8 cellular contexts compared by ENCODE assay signal in genomic region chr18:49768051-49768391, GRCh38. TPM values are rescaled to one million over a fixed set of nuclear protein-coding genes. Genes with fewer than 3 reads are reported as not detected.
DNase-seq lines count a peak whose midpoint lies in the region; ATAC-seq and TF ChIP-seq lines count a peak whose summit lies in the region.

No MANE protein-coding gene starts in this region.

- POLR2A ChIA-PET in WTC11 (lab: Charles Lee): no interaction called here

- ATAC-seq in WTC11 (peak; percentile 94), HG02759 (IDR thresholded peaks at IDR 0.05; ENCODE audit: unreplicated experiment) (no peak)

- H3K36me3 ChIP-seq in iPS DF 6.9 (ENCODE audit: control insufficient read depth, insufficient read depth, low read length) (no peaks in the 10 kb centered on the region), uterus (no peaks in the 10 kb centered on the region)

- TF ChIP-seq CTCF in LNCaP clone FGC (IDR thresholded peaks at IDR 0.05; ENCODE audit: control insufficient read depth, extremely low read depth, insufficient read depth) (peak; percentile 89), WTC11 (IDR thresholded peaks at IDR 0.05) (peak; percentile 39; the same call in 1 of the 2 replicates), uterus (IDR thresholded peaks at IDR 0.05) (peak in 3 of 4 experiments; percentile 12 to 26 (median 14))

- no CpG with 5 or more reads among the region's 5 CpGs for WGBS in iPS DF 6.9 (ENCODE audit: insufficient coverage, insufficient read length)

- H3K4me3 Mint-ChIP-seq in WTC11: no peak overlapping the region
- H3K4me3 Mint-ChIP-seq in immature natural killer cell: no peak overlapping the region

- no peak overlapping the region for H3K4me3 ChIP-seq in LNCaP clone FGC (ENCODE audit: low read depth, low read length)
- no peak overlapping the region for H3K4me3 ChIP-seq in iPS DF 6.9 (ENCODE audit: low read length)
- no peak overlapping the region for H3K4me3 ChIP-seq in uterus

- H3K9me3 Mint-ChIP-seq in WTC11: no peaks in the 10 kb centered on the region
- peaks cover 0 to 2% (median 0%) of the 10 kb centered on the region in 6 donors for H3K9me3 Mint-ChIP-seq in immature natural killer cell

- H3K4me1 Mint-ChIP-seq in WTC11: peaks cover 10% of the 10 kb centered on the region
- no peaks in the 10 kb centered on the region for H3K4me1 Mint-ChIP-seq in immature natural killer cell

- H3K9me3 ChIP-seq in iPS DF 6.9 (ENCODE audit: control insufficient read depth, insufficient read depth, low read length) (no peaks in the 10 kb centered on the region), uterus (no peaks in the 10 kb centered on the region)

- H3K27ac ChIP-seq in iPS DF 6.9 (ENCODE audit: low read length) (no peak overlapping the region), uterus (no peak overlapping the region)

- H3K27me3 ChIP-seq in iPS DF 6.9 (ENCODE audit: control insufficient read depth, insufficient read depth, low read length) (no peaks in the 10 kb centered on the region), uterus (no peaks in the 10 kb centered on the region)

- CTCF ChIA-PET in WTC11 (lab: Charles Lee): interaction anchor here (0.8 to 3.6 kb wide), 10 partner anchors 9 to 303 kb away, joined by 3 to 25 read pairs (median 4); no protein-coding TSS in a partner anchor

- H3K27ac Mint-ChIP-seq in WTC11 (no peak overlapping the region), immature natural killer cell (no peak overlapping the region)

- intact Hi-C loops in uterus (cut with DNase I; ENCODE audit: low total_unique reads): no loop called here

- peaks cover 2% of the 10 kb centered on the region; the same call in 1 of the 2 replicates for H3K4me1 ChIP-seq in iPS DF 6.9 (ENCODE audit: control insufficient read depth, insufficient read depth, low read length)
- no peaks in the 10 kb centered on the region for H3K4me1 ChIP-seq in uterus

- no peaks in the 10 kb centered on the region for H3K27me3 Mint-ChIP-seq in WTC11 (ENCODE audit: low read depth)
- peaks cover 0 to 2% (median 1%) of the 10 kb centered on the region in 3 donors for H3K27me3 Mint-ChIP-seq in immature natural killer cell (ENCODE audit: low read depth in 3 of 3)

- DNase-seq in EL: peak; percentile 47
- peak; percentile 60 for DNase-seq in LNCaP clone FGC (ENCODE audit: low read depth)
- peak; percentile 80 for DNase-seq in WTC11 (ENCODE audit: low spot score)
- peak; percentile 54 for DNase-seq in iPS DF 6.9 (ENCODE audit: low read depth, low spot score)
- peak in 1 of 2 donors; percentile 34 for DNase-seq in uterus
- DNase-seq in immature natural killer cell: no peak
- DNase-seq in activated CD4-positive, CD25-positive, alpha-beta regulatory T cell treated with anti-CD3 and anti-CD28 coated beads, Interleukin-2, amount 50 U/mL, for 72 hours: no peak

- TF ChIP-seq POLR2A in uterus (IDR thresholded peaks at IDR 0.05): no peak

- H3K36me3 Mint-ChIP-seq in WTC11: no peaks in the 10 kb centered on the region
- H3K36me3 Mint-ChIP-seq in immature natural killer cell: no peaks in the 10 kb centered on the region

TF ChIP-seq in WTC11, 78 proteins besides CTCF, POLR2A, EP300 and RAD21 (continues in another document):
- TF ChIP-seq ZNF138 (CRISPR knock-in tag; conservative IDR thresholded peaks at IDR 0.05) (no peak), ELF4 (CRISPR knock-in tag; IDR thresholded peaks at IDR 0.05; ENCODE audit: low read depth) (no peak), TEAD1 (CRISPR knock-in tag; IDR thresholded peaks at IDR 0.05) (no peak), KAT7 (CRISPR knock-in tag; IDR thresholded peaks at IDR 0.05; ENCODE audit: borderline replicate concordance) (no peak), ZNF396 (CRISPR knock-in tag; IDR thresholded peaks at IDR 0.05; ENCODE audit: borderline replicate concordance) (no peak), ZNF423 (CRISPR knock-in tag; IDR thresholded peaks at IDR 0.05) (no peak), CREB1 (CRISPR knock-in tag; IDR thresholded peaks at IDR 0.05) (no peak)
- TF ChIP-seq, protein P1, sequence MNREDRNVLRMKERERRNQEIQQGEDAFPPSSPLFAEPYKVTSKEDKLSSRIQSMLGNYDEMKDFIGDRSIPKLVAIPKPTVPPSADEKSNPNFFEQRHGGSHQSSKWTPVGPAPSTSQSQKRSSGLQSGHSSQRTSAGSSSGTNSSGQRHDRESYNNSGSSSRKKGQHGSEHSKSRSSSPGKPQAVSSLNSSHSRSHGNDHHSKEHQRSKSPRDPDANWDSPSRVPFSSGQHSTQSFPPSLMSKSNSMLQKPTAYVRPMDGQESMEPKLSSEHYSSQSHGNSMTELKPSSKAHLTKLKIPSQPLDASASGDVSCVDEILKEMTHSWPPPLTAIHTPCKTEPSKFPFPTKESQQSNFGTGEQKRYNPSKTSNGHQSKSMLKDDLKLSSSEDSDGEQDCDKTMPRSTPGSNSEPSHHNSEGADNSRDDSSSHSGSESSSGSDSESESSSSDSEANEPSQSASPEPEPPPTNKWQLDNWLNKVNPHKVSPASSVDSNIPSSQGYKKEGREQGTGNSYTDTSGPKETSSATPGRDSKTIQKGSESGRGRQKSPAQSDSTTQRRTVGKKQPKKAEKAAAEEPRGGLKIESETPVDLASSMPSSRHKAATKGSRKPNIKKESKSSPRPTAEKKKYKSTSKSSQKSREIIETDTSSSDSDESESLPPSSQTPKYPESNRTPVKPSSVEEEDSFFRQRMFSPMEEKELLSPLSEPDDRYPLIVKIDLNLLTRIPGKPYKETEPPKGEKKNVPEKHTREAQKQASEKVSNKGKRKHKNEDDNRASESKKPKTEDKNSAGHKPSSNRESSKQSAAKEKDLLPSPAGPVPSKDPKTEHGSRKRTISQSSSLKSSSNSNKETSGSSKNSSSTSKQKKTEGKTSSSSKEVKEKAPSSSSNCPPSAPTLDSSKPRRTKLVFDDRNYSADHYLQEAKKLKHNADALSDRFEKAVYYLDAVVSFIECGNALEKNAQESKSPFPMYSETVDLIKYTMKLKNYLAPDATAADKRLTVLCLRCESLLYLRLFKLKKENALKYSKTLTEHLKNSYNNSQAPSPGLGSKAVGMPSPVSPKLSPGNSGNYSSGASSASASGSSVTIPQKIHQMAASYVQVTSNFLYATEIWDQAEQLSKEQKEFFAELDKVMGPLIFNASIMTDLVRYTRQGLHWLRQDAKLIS (CRISPR knock-in tag; IDR thresholded peaks at IDR 0.05; ENCODE audit: borderline replicate concordance): no peak
- TF ChIP-seq, protein P2, sequence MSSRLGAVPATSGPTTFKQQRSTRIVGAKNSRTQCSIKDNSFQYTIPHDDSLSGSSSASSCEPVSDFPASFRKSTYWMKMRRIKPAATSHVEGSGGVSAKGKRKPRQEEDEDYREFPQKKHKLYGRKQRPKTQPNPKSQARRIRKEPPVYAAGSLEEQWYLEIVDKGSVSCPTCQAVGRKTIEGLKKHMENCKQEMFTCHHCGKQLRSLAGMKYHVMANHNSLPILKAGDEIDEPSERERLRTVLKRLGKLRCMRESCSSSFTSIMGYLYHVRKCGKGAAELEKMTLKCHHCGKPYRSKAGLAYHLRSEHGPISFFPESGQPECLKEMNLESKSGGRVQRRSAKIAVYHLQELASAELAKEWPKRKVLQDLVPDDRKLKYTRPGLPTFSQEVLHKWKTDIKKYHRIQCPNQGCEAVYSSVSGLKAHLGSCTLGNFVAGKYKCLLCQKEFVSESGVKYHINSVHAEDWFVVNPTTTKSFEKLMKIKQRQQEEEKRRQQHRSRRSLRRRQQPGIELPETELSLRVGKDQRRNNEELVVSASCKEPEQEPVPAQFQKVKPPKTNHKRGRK (CRISPR knock-in tag; IDR thresholded peaks at IDR 0.05; ENCODE audit: borderline replicate concordance): no peak
- TF ChIP-seq, protein P3, sequence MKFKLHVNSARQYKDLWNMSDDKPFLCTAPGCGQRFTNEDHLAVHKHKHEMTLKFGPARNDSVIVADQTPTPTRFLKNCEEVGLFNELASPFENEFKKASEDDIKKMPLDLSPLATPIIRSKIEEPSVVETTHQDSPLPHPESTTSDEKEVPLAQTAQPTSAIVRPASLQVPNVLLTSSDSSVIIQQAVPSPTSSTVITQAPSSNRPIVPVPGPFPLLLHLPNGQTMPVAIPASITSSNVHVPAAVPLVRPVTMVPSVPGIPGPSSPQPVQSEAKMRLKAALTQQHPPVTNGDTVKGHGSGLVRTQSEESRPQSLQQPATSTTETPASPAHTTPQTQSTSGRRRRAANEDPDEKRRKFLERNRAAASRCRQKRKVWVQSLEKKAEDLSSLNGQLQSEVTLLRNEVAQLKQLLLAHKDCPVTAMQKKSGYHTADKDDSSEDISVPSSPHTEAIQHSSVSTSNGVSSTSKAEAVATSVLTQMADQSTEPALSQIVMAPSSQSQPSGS (CRISPR knock-in tag; IDR thresholded peaks at IDR 0.05; ENCODE audit: borderline replicate concordance, low read depth): no peak
- TF ChIP-seq, protein P4, sequence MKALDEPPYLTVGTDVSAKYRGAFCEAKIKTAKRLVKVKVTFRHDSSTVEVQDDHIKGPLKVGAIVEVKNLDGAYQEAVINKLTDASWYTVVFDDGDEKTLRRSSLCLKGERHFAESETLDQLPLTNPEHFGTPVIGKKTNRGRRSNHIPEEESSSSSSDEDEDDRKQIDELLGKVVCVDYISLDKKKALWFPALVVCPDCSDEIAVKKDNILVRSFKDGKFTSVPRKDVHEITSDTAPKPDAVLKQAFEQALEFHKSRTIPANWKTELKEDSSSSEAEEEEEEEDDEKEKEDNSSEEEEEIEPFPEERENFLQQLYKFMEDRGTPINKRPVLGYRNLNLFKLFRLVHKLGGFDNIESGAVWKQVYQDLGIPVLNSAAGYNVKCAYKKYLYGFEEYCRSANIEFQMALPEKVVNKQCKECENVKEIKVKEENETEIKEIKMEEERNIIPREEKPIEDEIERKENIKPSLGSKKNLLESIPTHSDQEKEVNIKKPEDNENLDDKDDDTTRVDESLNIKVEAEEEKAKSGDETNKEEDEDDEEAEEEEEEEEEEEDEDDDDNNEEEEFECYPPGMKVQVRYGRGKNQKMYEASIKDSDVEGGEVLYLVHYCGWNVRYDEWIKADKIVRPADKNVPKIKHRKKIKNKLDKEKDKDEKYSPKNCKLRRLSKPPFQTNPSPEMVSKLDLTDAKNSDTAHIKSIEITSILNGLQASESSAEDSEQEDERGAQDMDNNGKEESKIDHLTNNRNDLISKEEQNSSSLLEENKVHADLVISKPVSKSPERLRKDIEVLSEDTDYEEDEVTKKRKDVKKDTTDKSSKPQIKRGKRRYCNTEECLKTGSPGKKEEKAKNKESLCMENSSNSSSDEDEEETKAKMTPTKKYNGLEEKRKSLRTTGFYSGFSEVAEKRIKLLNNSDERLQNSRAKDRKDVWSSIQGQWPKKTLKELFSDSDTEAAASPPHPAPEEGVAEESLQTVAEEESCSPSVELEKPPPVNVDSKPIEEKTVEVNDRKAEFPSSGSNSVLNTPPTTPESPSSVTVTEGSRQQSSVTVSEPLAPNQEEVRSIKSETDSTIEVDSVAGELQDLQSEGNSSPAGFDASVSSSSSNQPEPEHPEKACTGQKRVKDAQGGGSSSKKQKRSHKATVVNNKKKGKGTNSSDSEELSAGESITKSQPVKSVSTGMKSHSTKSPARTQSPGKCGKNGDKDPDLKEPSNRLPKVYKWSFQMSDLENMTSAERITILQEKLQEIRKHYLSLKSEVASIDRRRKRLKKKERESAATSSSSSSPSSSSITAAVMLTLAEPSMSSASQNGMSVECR (CRISPR knock-in tag; IDR thresholded peaks at IDR 0.05; ENCODE audit: borderline replicate concordance): no peak

RNA-seq across cellular contexts. Expression of gene ACAA2, which starts 45.3 kb away (rescaled TPM):
- total RNA-seq in WTC11 (2021) (135 to 136 TPM (median 136 TPM) in 3 replicates), uterus (10 to 100 TPM; 21.8 to 50.5 (median 41.7) TPM)
- polyA plus RNA-seq in immature natural killer cell: 100 to 1,000 TPM; 181 to 426 (median 203) TPM

Comparison
In these comparisons a context has a peak if more than half of its experiments do, and no peak if none do; other contexts are left out.
1. DNase-seq: peak in EL (single experiment), LNCaP clone FGC (single experiment), WTC11 (single experiment) and iPS DF 6.9 (single experiment); none in immature natural killer cell (0 of 3) and activated CD4-positive, CD25-positive, alpha-beta regulatory T cell treated with anti-CD3 and anti-CD28 coated beads, Interleukin-2, amount 50 U/mL, for 72 hours (single experiment).
2. CTCF ChIP-seq: peak in every context shown above with its lines; median percentile 89 in LNCaP clone FGC; 39 in WTC11; 14 in uterus.